Comparison of ENCODE assay signal across 22 cellular contexts in the genomic region with DNA sequence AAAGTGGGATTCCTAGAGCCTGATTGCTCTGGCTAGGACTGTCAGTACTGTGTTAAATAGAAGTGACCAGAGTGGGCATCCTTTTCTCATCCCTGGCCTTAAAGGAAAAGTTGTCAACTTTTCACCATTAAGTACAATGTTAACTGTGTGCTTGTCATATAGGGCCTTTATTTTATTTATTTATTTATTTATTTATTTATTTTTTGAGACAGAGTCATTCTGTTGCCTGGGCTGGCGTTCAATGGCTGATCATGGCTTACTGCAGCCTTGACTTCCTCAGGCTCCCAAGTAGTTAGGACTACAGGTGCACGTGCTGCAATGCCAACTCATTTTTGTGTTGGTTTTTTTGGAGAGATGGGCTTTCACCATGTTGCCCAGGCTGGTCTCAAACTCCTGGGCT.
"Had no signal": no experiment of that assay in that cellular context is flagged by ENCODE, and none has a peak within 500 bp of the region (broad histone marks: within the 10 kb centered on the region; RNA-seq: fewer than 3 reads in every experiment).

No MANE protein-coding gene starts in this region.

- H3K27me3 ChIP-seq: esophagus muscularis mucosa, gastrocnemius medialis, heart right ventricle, neutrophil, spleen, stomach, transverse colon had no signal

- H3K9me3 ChIP-seq: esophagus muscularis mucosa, gastrocnemius medialis, heart right ventricle, neutrophil, spleen, stomach, thoracic aorta, transverse colon had no signal

- ATAC-seq: gastrocnemius medialis; heart right ventricle; naive thymus-derived CD4-positive, alpha-beta T cell; sciatic nerve had no signal

- H3K4me3 ChIP-seq: esophagus muscularis mucosa, gastrocnemius medialis, heart right ventricle, spleen, stomach, thoracic aorta, transverse colon had no signal

- H3K4me3 Mint-ChIP-seq: naive thymus-derived CD4-positive, alpha-beta T cell; nephron progenitor cell had no signal

- H3K27ac ChIP-seq: epithelial cell of prostate, esophagus muscularis mucosa, gastrocnemius medialis, neutrophil, stomach, thoracic aorta, transverse colon had no signal

- H3K27me3 Mint-ChIP-seq: naive thymus-derived CD4-positive, alpha-beta T cell had no signal

- H3K9me3 Mint-ChIP-seq: naive thymus-derived CD4-positive, alpha-beta T cell; nephron progenitor cell had no signal

- DNase-seq: effector memory CD4-positive, alpha-beta T cell; gastrocnemius medialis; heart right ventricle; hypothalamus; kidney glomerular epithelial cell; mammary epithelial cell; naive thymus-derived CD4-positive, alpha-beta T cell; nephron progenitor cell; posterior cingulate gyrus; spleen; stimulated activated CD4-positive, alpha-beta T cell treated with anti-CD3 and anti-CD28 coated beads, Interleukin-15, amount 100 ng/mL, for 24 hours; stimulated activated CD4-positive, alpha-beta T cell treated with anti-CD3 and anti-CD28 coated beads, Interleukin-1b, Interleukin-23, amount 100 ng/mL, for 48 hours; stimulated activated CD4-positive, alpha-beta T cell treated with anti-CD3 and anti-CD28 coated beads, Interleukin-4, amount 100 ng/mL, for 4 hours; stimulated activated naive CD4-positive, alpha-beta T cell; stomach; substantia nigra; transverse colon had no signal
